24 cellular contexts compared by ENCODE assay signal in genomic region chr15:93417156-93418077, GRCh38.
DNase-seq lines count a peak whose midpoint lies in the region; ATAC-seq, FAIRE-seq and TF ChIP-seq lines count a peak whose summit lies in the region.
"Had no signal": no experiment of that assay in that cellular context is flagged by ENCODE, and none has a peak within 500 bp of the region (broad histone marks: within the 10 kb centered on the region; RNA-seq: fewer than 3 reads in every experiment).

No MANE protein-coding gene starts in this region.

- H3K9me3 Mint-ChIP-seq in endodermal cell = no peaks in the 10 kb centered on the region

- no peak overlapping the region for H3K27ac Mint-ChIP-seq in endodermal cell
- H3K27ac Mint-ChIP-seq: B cell had no signal

- no peak overlapping the region for H3K27ac ChIP-seq in BLaER1 treated with 17β-estradiol and CSF1 and Interleukin-3, amounts not matched to agents 10 nM and 100 nM
- H3K27ac ChIP-seq in endodermal cell (ENCODE audit: low read depth, low read length) = no peak overlapping the region
- H3K27ac ChIP-seq: SJCRH30 had no signal

- intact Hi-C loops in left ventricle myocardium superior (cut with micrococcal nuclease) (no loop called here), sciatic nerve (cut with DNase I) (no loop called here)

- ATAC-seq in left ventricle myocardium superior = peak; percentile 96
- peak; percentile 91 for ATAC-seq in sciatic nerve
- ATAC-seq in HG03025 (IDR thresholded peaks at IDR 0.05; ENCODE audit: low FRiP score, unreplicated experiment) = no peak
- ATAC-seq: HepG2, SK-N-SH treated with all-trans-retinoic acid at 6 μM for 48 hours had no signal

- no peak overlapping the region for H3K4me3 Mint-ChIP-seq in endodermal cell
- H3K4me3 Mint-ChIP-seq: B cell had no signal

- H3K4me1 Mint-ChIP-seq in endodermal cell = peaks cover 41% of the 10 kb centered on the region
- H3K4me1 Mint-ChIP-seq: B cell had no signal

- TF ChIP-seq CTCF in endodermal cell (conservative IDR thresholded peaks at IDR 0.05) = no peak
- no peak for TF ChIP-seq CTCF in D721Med (IDR thresholded peaks at IDR 0.05; ENCODE audit: insufficient read depth, missing control alignments)

- FAIRE-seq in D721Med (lab: Jason Lieb, UNC) = no peak
- FAIRE-seq: GM18507, HepG2, RCC 7860 had no signal

- no peaks in the 10 kb centered on the region for H3K27me3 ChIP-seq in BLaER1 treated with 17β-estradiol and CSF1 and Interleukin-3, amounts not matched to agents 10 nM and 100 nM
- no peaks in the 10 kb centered on the region for H3K27me3 ChIP-seq in endodermal cell (ENCODE audit: control insufficient read depth, insufficient read depth, low read length, poor library complexity, severe bottlenecking)
- H3K27me3 ChIP-seq: SJCRH30 had no signal

- 82 to 88% methylated on average over 10 to 14 of the region's 14 CpGs for WGBS in endodermal cell (ENCODE audit: insufficient coverage in 1 of 2, insufficient read length in 1 of 2), 2 experiments

- peak overlapping the region in 9 of 11 experiments; percentile 35 to 76 (median 67); a peak in 16 of 22 replicates for H3K4me2 ChIP-seq in BLaER1 treated with 17β-estradiol and CSF1 and Interleukin-3, amounts not matched to agents 10 nM and 100 nM

- DNase-seq in endodermal cell = peak; percentile 52
- DNase-seq in left ventricle myocardium superior = peak; percentile 82
- no peak for DNase-seq in sciatic nerve (ENCODE audit: low spot score)
- DNase-seq in D721Med (ENCODE audit: insufficient read length, low spot score) = no peak
- no peak for DNase-seq in NCI-H146 treated with DMSO at 0.1 percent for 48 hours (lab: John Stamatoyannopoulos, UW; ENCODE audit: unreplicated experiment)
- DNase-seq: Calu3, DMS153, DND-41, Karpas-422, NCI-H1092, NCI-H1417 treated with DMSO at 0.1 percent for 48 hours, NCI-H187, NCI-H2081 treated with DMSO at 0.1 percent for 48 hours, NCI-H446, NCI-H524 treated with DMSO at 0.1 percent for 48 hours, NCI-H774, SJCRH30 had no signal

- H3K36me3 ChIP-seq in BLaER1 treated with 17β-estradiol and CSF1 and Interleukin-3, amounts not matched to agents 10 nM and 100 nM = no peaks in the 10 kb centered on the region
- no peaks in the 10 kb centered on the region for H3K36me3 ChIP-seq in endodermal cell (ENCODE audit: control insufficient read depth, insufficient read depth, low read length)
- H3K36me3 ChIP-seq: SJCRH30 had no signal

- H3K27me3 Mint-ChIP-seq in endodermal cell (ENCODE audit: insufficient read depth) = peaks cover 19% of the 10 kb centered on the region
- H3K27me3 Mint-ChIP-seq: B cell had no signal

- no peaks in the 10 kb centered on the region for H3K36me3 Mint-ChIP-seq in endodermal cell (ENCODE audit: low read depth)

- H3K4me3 ChIP-seq in BLaER1 treated with 17β-estradiol and CSF1 and Interleukin-3, amounts not matched to agents 10 nM and 100 nM = no peak overlapping the region
- H3K4me3 ChIP-seq in endodermal cell (ENCODE audit: low read length) = no peak overlapping the region
- H3K4me3 ChIP-seq: SJCRH30 had no signal

- peaks cover 0 to 43% (median 25%) of the 10 kb centered on the region in 10 experiments; a peak in 15 of 20 replicates for H3K4me1 ChIP-seq in BLaER1 treated with 17β-estradiol and CSF1 and Interleukin-3, amounts not matched to agents 10 nM and 100 nM
- H3K4me1 ChIP-seq in endodermal cell (ENCODE audit: control insufficient read depth, insufficient read depth, low read length) = peaks cover 10% of the 10 kb centered on the region

- H4K20me1 ChIP-seq in BLaER1 treated with 17β-estradiol and CSF1 and Interleukin-3, amounts not matched to agents 10 nM and 100 nM = no peaks in the 10 kb centered on the region

- H3K9me3 ChIP-seq in BLaER1 treated with 17β-estradiol and CSF1 and Interleukin-3, amounts not matched to agents 10 nM and 100 nM (replicated peaks in 1 of 11) = no peaks in the 10 kb centered on the region
- H3K9me3 ChIP-seq in endodermal cell (ENCODE audit: control insufficient read depth, low read length) = no peaks in the 10 kb centered on the region
- H3K9me3 ChIP-seq: SJCRH30 had no signal

- H3K9ac ChIP-seq in BLaER1 treated with 17β-estradiol and CSF1 and Interleukin-3, amounts not matched to agents 10 nM and 100 nM = no peak overlapping the region
- no peak overlapping the region for H3K9ac ChIP-seq in endodermal cell (ENCODE audit: extremely low read depth, low read length, poor library complexity, severe bottlenecking)

Comparison
In these comparisons a context has a peak if more than half of its experiments do, and no peak if none do; other contexts are left out.
1. DNase-seq: peak in endodermal cell (single experiment) and left ventricle myocardium superior (single experiment); none in sciatic nerve (single experiment), D721Med (single experiment) and NCI-H146 treated with DMSO at 0.1 percent for 48 hours (single experiment).